36 cellular contexts compared by ENCODE assay signal in the genomic region with DNA sequence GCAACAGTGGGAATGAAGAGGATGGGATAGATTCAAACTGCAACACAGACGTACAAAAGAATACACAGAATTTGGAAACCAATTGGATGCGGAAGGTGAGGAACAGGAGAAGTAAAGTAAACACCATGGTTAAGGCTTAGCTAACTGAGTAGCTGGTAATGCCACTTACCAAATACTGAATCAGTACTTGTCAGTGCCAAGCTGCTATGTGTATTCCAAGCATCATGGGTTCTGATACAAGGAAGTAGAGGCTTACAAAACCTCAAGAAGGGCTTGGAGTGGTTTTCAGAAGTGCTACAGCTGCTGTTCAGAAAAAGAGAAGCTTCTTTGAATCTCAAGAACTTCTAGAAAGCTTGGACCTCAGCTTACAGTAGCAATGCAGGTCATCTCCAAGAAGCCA. TPM values are rescaled to one million over a fixed set of nuclear protein-coding genes. Genes with fewer than 3 reads are reported as not detected.
"Had no signal": no experiment of that assay in that cellular context is flagged by ENCODE, and none has a peak within 500 bp of the region (broad histone marks: within the 10 kb centered on the region; RNA-seq: fewer than 3 reads in every experiment).

No MANE protein-coding gene starts in this region.

- H3K4me1 Mint-ChIP-seq: activated B cell treated with CpG ODN at 0.5 μM for 24 hours; activated CD8-positive, alpha-beta memory T cell treated with anti-CD3 and anti-CD28 coated beads, Interleukin-2, amount 10 ng/mL, durations not matched to agents 7 days and 5 days; activated naive CD8-positive, alpha-beta T cell treated with anti-CD3 and anti-CD28 coated beads for 36 hours; stimulated activated naive B cell treated with anti-CD40 and anti-IgM and Interleukin-4, amounts not matched to agents 10 μg/mL and 1 μg/mL and 100 μg/mL, for 72 hours had no signal

- H3K4me3 ChIP-seq: adrenal gland, ascending aorta, cardiac muscle cell, colonic mucosa, gastroesophageal sphincter, hepatocyte, stomach, thyroid gland had no signal

- H3K27me3 Mint-ChIP-seq: activated naive CD8-positive, alpha-beta T cell treated with anti-CD3 and anti-CD28 coated beads for 36 hours had no signal

- H3K9me3 ChIP-seq: adrenal gland, ascending aorta, colonic mucosa, gastroesophageal sphincter, stomach, thyroid gland had no signal

- H3K27ac Mint-ChIP-seq: activated B cell treated with CpG ODN at 0.5 μM for 24 hours; activated CD8-positive, alpha-beta memory T cell treated with anti-CD3 and anti-CD28 coated beads, Interleukin-2, amount 10 ng/mL, durations not matched to agents 7 days and 5 days; activated CD8-positive, alpha-beta T cell treated with anti-CD3 and anti-CD28 coated beads, Interleukin-2, amount 10 ng/mL, durations not matched to agents 7 days and 5 days; activated naive CD8-positive, alpha-beta T cell treated with anti-CD3 and anti-CD28 coated beads for 36 hours; activated T-cell treated with anti-CD3 and anti-CD28 coated beads, Interleukin-2, amount 50 U/mL, for 72 hours; brain; stimulated activated naive B cell treated with anti-CD40 and anti-IgM and Interleukin-4, amounts not matched to agents 10 μg/mL and 1 μg/mL and 100 μg/mL, for 72 hours had no signal

- H3K27ac ChIP-seq: adrenal gland, ascending aorta, cardiac muscle cell, colonic mucosa, gastroesophageal sphincter, hepatocyte, stomach, thyroid gland had no signal

- H3K9me3 Mint-ChIP-seq: activated B cell treated with CpG ODN at 0.5 μM for 24 hours had no signal

- H3K27me3 ChIP-seq: adrenal gland, ascending aorta, cardiac muscle cell, colonic mucosa, gastroesophageal sphincter, hepatocyte, stomach, thyroid gland had no signal

- H3K36me3 Mint-ChIP-seq: activated CD8-positive, alpha-beta memory T cell treated with anti-CD3 and anti-CD28 coated beads, Interleukin-2, amount 10 ng/mL, durations not matched to agents 7 days and 5 days; activated naive CD8-positive, alpha-beta T cell treated with anti-CD3 and anti-CD28 coated beads for 36 hours; brain; stimulated activated naive B cell treated with anti-CD40 and anti-IgM and Interleukin-4, amounts not matched to agents 10 μg/mL and 1 μg/mL and 100 μg/mL, for 72 hours had no signal

- H3K36me3 ChIP-seq: adrenal gland, ascending aorta, cardiac muscle cell, colonic mucosa, gastroesophageal sphincter, stomach, thyroid gland had no signal

- DNase-seq: activated B cell treated with CpG ODN at 0.5 μM for 24 hours; activated CD4-positive, alpha-beta T cell treated with anti-CD3 and anti-CD28 coated beads, Interleukin-2, amount 50 U/mL, for 1 hour; activated CD8-positive, alpha-beta memory T cell treated with anti-CD3 and anti-CD28 coated beads, Interleukin-2, amount 10 ng/mL, durations not matched to agents 7 days and 5 days; activated CD8-positive, alpha-beta T cell treated with anti-CD3 and anti-CD28 coated beads, Interleukin-2, amount 10 ng/mL, durations not matched to agents 7 days and 5 days; activated naive CD4-positive, alpha-beta T cell; activated naive CD8-positive, alpha-beta T cell treated with anti-CD3 and anti-CD28 coated beads for 36 hours; activated T-cell treated with anti-CD3 and anti-CD28 coated beads for 4 hours; activated T-cell treated with anti-CD3 and anti-CD28 coated beads, Interleukin-2, amount 50 U/mL, for 72 hours; adrenal gland; cerebellar nuclear complex; colonic mucosa; effector memory CD4-positive, alpha-beta T cell; erythroblast; islet precursor cell; left cardiac atrium; midbrain; naive thymus-derived CD4-positive, alpha-beta T cell; occipital lobe; right cardiac atrium; stimulated activated CD4-positive, alpha-beta T cell treated with anti-CD3 and anti-CD28 coated beads, Interleukin-15, amount 100 ng/mL, for 24 hours; stimulated activated CD4-positive, alpha-beta T cell treated with anti-CD3 and anti-CD28 coated beads, Interleukin-2, amount 100 ng/mL, for 24 hours; stimulated activated naive B cell treated with anti-CD40 and anti-IgM and Interleukin-4, amounts not matched to agents 10 μg/mL and 1 μg/mL and 100 μg/mL, for 72 hours; stomach; T-helper 2 cell; thyroid gland had no signal

- H3K4me3 Mint-ChIP-seq: activated B cell treated with CpG ODN at 0.5 μM for 24 hours; activated CD8-positive, alpha-beta memory T cell treated with anti-CD3 and anti-CD28 coated beads, Interleukin-2, amount 10 ng/mL, durations not matched to agents 7 days and 5 days; activated CD8-positive, alpha-beta T cell treated with anti-CD3 and anti-CD28 coated beads, Interleukin-2, amount 10 ng/mL, durations not matched to agents 7 days and 5 days; activated naive CD8-positive, alpha-beta T cell treated with anti-CD3 and anti-CD28 coated beads for 36 hours; activated T-cell treated with anti-CD3 and anti-CD28 coated beads, Interleukin-2, amount 50 U/mL, for 72 hours; brain; naive thymus-derived CD4-positive, alpha-beta T cell; stimulated activated naive B cell treated with anti-CD40 and anti-IgM and Interleukin-4, amounts not matched to agents 10 μg/mL and 1 μg/mL and 100 μg/mL, for 72 hours had no signal

- H3K4me1 ChIP-seq: adrenal gland, ascending aorta, colonic mucosa, gastroesophageal sphincter, stomach, thyroid gland had no signal

- ATAC-seq: activated CD8-positive, alpha-beta memory T cell treated with anti-CD3 and anti-CD28 coated beads, Interleukin-2, amount 10 ng/mL, durations not matched to agents 7 days and 5 days; activated CD8-positive, alpha-beta T cell treated with anti-CD3 and anti-CD28 coated beads, Interleukin-2, amount 10 ng/mL, durations not matched to agents 7 days and 5 days; activated T-cell treated with anti-CD3 and anti-CD28 coated beads, Interleukin-2, amount 50 U/mL, for 72 hours; gastroesophageal sphincter; left cardiac atrium; naive thymus-derived CD4-positive, alpha-beta T cell; right cardiac atrium; stimulated activated naive B cell treated with anti-CD40 and anti-IgM and Interleukin-4, amounts not matched to agents 10 μg/mL and 1 μg/mL and 100 μg/mL, for 72 hours had no signal

RNA-seq across cellular contexts. Expression of a gene that starts 35.9 kb away (rescaled TPM):
- total RNA-seq: ascending aorta, dermis microvascular lymphatic vessel endothelial cell, fibroblast of villous mesenchyme, hepatocyte, pulmonary artery endothelial cell had no signal
- polyA plus RNA-seq: cardiac muscle cell, fibroblast of lung, hepatocyte, liver, neural cell had no signal
